ENCODE assay signal across 8 cellular contexts in the genomic region with DNA sequence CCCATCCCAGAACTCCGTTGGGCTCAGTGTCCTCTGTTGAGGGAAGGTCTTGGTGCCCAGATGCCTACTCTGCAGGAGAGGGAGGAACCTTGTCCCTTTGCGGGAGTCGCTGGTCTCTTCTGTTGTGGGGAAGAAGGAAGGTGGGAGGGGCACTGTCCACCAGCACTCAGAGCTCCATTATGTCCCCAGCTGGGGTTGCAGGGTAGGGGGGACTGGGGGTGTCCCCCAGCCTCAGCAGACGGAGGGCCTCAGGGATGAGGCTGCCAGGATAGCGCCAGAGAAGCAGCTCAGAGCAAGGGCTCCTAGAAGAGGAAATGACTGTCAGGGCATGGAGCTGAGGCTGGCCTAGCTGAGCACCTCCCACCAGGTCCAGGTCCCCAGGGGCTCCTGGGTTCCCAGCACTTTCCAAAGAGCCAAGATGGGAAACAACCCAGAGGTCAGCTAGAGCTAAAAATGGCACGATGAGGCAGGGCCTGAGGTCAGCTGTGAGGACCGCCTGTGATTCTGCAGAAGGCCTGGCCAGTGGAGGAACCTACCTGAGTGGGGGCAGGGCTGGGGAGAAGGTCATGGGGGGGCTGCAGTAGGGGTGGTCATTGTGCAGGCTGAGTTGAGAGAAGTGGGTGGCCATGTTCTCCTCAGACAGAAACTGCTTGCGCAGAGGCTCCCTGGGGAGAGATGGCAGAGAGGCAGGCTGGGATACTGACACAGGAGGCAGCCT. TPM values are rescaled to one million over a fixed set of nuclear protein-coding genes. Genes with fewer than 3 reads are reported as not detected.
DNase-seq lines count a peak whose midpoint lies in the region; ATAC-seq, FAIRE-seq and TF ChIP-seq lines count a peak whose summit lies in the region.

No MANE protein-coding gene starts in this region.

- peak overlapping the region; percentile 100 for H3K27ac ChIP-seq in GM23248
- peak overlapping the region; percentile 94 for H3K27ac ChIP-seq in H1 (ENCODE audit: low read depth, low read length)

- peak overlapping the region; percentile 94; the same call in 1 of the 2 replicates for H2AK5ac ChIP-seq in H1 (ENCODE audit: low read depth, low read length)

- TF ChIP-seq CTCF in H1 (IDR thresholded peaks at IDR 0.05; ENCODE audit: control extremely low read depth in 1 of 3, insufficient read depth in 1 of 3, low read depth in 1 of 3, low read length in 3 of 3) (no peak), neural crest cell (conservative IDR thresholded peaks at IDR 0.05) (no peak), GM20000 (IDR thresholded peaks at IDR 0.05; ENCODE audit: extremely low read depth, missing control alignments) (no peak)

- peak overlapping the region; percentile 96 for H2BK12ac ChIP-seq in H1 (ENCODE audit: low read depth, low read length)

- H3K4ac ChIP-seq in H1 (replicated peaks; ENCODE audit: insufficient read length, low read depth, low read length), result no peak overlapping the region

- peak overlapping the region; percentile 31; the same call in 1 of the 2 replicates for H2BK15ac ChIP-seq in H1 (ENCODE audit: low read length)

- H2AFZ ChIP-seq in GM23248 (no peak overlapping the region), H1 (ENCODE audit: low read length) (no peak overlapping the region)

- H4K8ac ChIP-seq in H1 (ENCODE audit: extremely low read depth, insufficient read depth, low read length), result no peak overlapping the region

- H3K27me3 ChIP-seq in GM23248 (replicated peaks; ENCODE audit: insufficient read depth), result no peaks in the 10 kb centered on the region
- no peaks in the 10 kb centered on the region for H3K27me3 ChIP-seq in H1 (replicated peaks in 1 of 4; ENCODE audit: control insufficient read depth in 3 of 4, extremely low read depth in 1 of 4, insufficient read depth in 3 of 4, low read length in 3 of 4)

- in situ Hi-C loops in GM23248 (cut with MboI), result no loop called here

- H2BK120ac ChIP-seq in H1 (replicated peaks; ENCODE audit: low read depth, low read length), result no peak overlapping the region

- H3K56ac ChIP-seq in H1 (replicated peaks; ENCODE audit: insufficient read length, low read depth, low read length), result no peak overlapping the region

- H3K23me2 ChIP-seq in H1 (ENCODE audit: low read depth, low read length), result peaks cover 19% of the 10 kb centered on the region; the same call in 1 of the 2 replicates

- no peaks in the 10 kb centered on the region for H3K9me3 Mint-ChIP-seq in neural crest cell

- no peaks in the 10 kb centered on the region for H3K9me2 ChIP-seq in GM23248 (ENCODE audit: insufficient read depth)

- peak overlapping the region; percentile 12 for H4K91ac ChIP-seq in H1 (replicated peaks; ENCODE audit: insufficient read length, low read length)

- H3K18ac ChIP-seq in H1 (ENCODE audit: extremely low read depth, low read length), result peak overlapping the region; percentile 93

- WGBS in GM23248 (ENCODE audit: low coverage in 1 of 2, low lambda C conversion rate in 2 of 2, missing lambda C conversion rate in 2 of 2), 2 experiments, result 0 to 1% methylated on average over 7 to 8 of the region's 8 CpGs
- WGBS in H1 (ENCODE audit: extremely low coverage in 1 of 2, insufficient coverage in 1 of 2, insufficient read length in 1 of 2, insufficient replicate concordance in 2 of 2, low coverage in 1 of 2, low lambda C conversion rate in 2 of 2, missing lambda C conversion rate in 1 of 2), 2 experiments, result 28% methylated on average over 6 of the region's 8 CpGs; no CpG with 5 or more reads in 1 of the 2 experiments

- CTCF ChIA-PET in H1 (lab: Charles Lee; ENCODE audit: partially characterized antibody), result interaction anchor here (1.2 to 23.8 kb wide), 9 partner anchors 9 to 103 kb away, joined by 3 to 639 read pairs (median 5); partner anchors contain the start of genes CLDN9 and ZSCAN10

- peaks cover 41% of the 10 kb centered on the region for H3K4me1 Mint-ChIP-seq in neural crest cell

- H3K4me3 Mint-ChIP-seq in neural crest cell, result peak overlapping the region; percentile 96

- H4K20me1 ChIP-seq in GM23248 (ENCODE audit: insufficient read depth) (no peaks in the 10 kb centered on the region), H1 (replicated peaks in 1 of 2; ENCODE audit: control insufficient read depth in 1 of 2, insufficient read depth in 2 of 2, low read length in 2 of 2) (peaks cover 5 to 23% of the 10 kb centered on the region in 2 experiments)

- TF ChIP-seq EP300 in H1 (IDR thresholded peaks at IDR 0.05; ENCODE audit: borderline replicate concordance in 1 of 2, low read depth in 2 of 2, low read length in 2 of 2), result no peak

- DNase-seq in GM23248 (peak; percentile 84), RPMI8226 (peak; percentile 12), H1 (ENCODE audit: low read depth in 1 of 2, low spot score in 2 of 2) (peak in 1 of 2 experiments; percentile 53), neural crest cell (ENCODE audit: low read depth, low spot score) (no peak), NCI-H2081 (lab: John Stamatoyannopoulos, UW) (no peak), GM20000 (ENCODE audit: low spot score) (no peak), NCI-H146 treated with DMSO at 0.1 percent for 48 hours (lab: John Stamatoyannopoulos, UW; ENCODE audit: unreplicated experiment) (no peak)

- peak overlapping the region; percentile 50 for H3K27ac Mint-ChIP-seq in neural crest cell (ENCODE audit: unreplicated experiment)

- H3K4me2 ChIP-seq in GM23248 (ENCODE audit: unreplicated experiment) (peak overlapping the region; percentile 99), H1 (ENCODE audit: insufficient read depth in 1 of 2, low read depth in 2 of 2, low read length in 2 of 2) (peak overlapping the region; percentile 83 to 88)

- H3K23ac ChIP-seq in H1 (ENCODE audit: insufficient read length), result no peak overlapping the region

- no peak overlapping the region for H4K5ac ChIP-seq in H1 (ENCODE audit: insufficient read length, low read depth, low read length)

- no peak for ATAC-seq in HG03097 (IDR thresholded peaks at IDR 0.05; ENCODE audit: low FRiP score, unreplicated experiment)

- H3K4me1 ChIP-seq in GM23248 (ENCODE audit: insufficient read depth) (peaks cover 9% of the 10 kb centered on the region), H1 (replicated peaks in 1 of 4; ENCODE audit: control insufficient read depth in 3 of 4, insufficient read depth in 4 of 4, low read length in 3 of 4) (peaks cover 0 to 22% (median 20%) of the 10 kb centered on the region in 4 experiments; a peak in 6 of 7 replicates)

- no peak for FAIRE-seq in H1 (lab: Jason Lieb, UNC)

- H2BK5ac ChIP-seq in H1 (ENCODE audit: low read depth, low read length), result peak overlapping the region; percentile 97

- no peaks in the 10 kb centered on the region for H3K79me1 ChIP-seq in H1 (ENCODE audit: low read depth, low read length)

- no peaks in the 10 kb centered on the region for H3K9me3 ChIP-seq in GM23248 (ENCODE audit: low read depth)
- H3K9me3 ChIP-seq in H1 (ENCODE audit: insufficient read depth in 2 of 2, low read depth in 1 of 2, low read length in 1 of 2), result no peaks in the 10 kb centered on the region

- peaks cover 2% of the 10 kb centered on the region; the same call in 1 of the 2 replicates for H3K36me3 ChIP-seq in GM23248 (ENCODE audit: low read depth)
- peaks cover 0 to 19% (median 11%) of the 10 kb centered on the region in 4 experiments; a peak in 7 of 8 replicates for H3K36me3 ChIP-seq in H1 (ENCODE audit: control insufficient read depth in 2 of 4, insufficient read depth in 4 of 4, low read length in 3 of 4)

- H3K14ac ChIP-seq in H1 (ENCODE audit: insufficient read length), result no peak overlapping the region

- peaks cover 2% of the 10 kb centered on the region for H3K36me3 Mint-ChIP-seq in neural crest cell (ENCODE audit: low read depth)

- H3K27me3 Mint-ChIP-seq in neural crest cell (ENCODE audit: low read depth), result peaks cover 35% of the 10 kb centered on the region

- H3K9ac ChIP-seq in GM23248 (peak overlapping the region; percentile 98), H1 (replicated peaks in 1 of 4; ENCODE audit: extremely low read depth in 1 of 4, low read depth in 3 of 4, low read length in 3 of 4) (peak overlapping the region in 3 of 4 experiments; percentile 45 to 89 (median 89); a peak in 5 of 7 replicates)

- 0 out of 2 replicates have a peak overlapping the region, but pooled peaks have one; percentile 61 for H2BK20ac ChIP-seq in H1 (ENCODE audit: low read length)

- H3K4me3 ChIP-seq in GM23248 (peak overlapping the region; percentile 86), H1 (ENCODE audit: extremely low read depth in 1 of 4, insufficient read depth in 2 of 4, low read depth in 3 of 4, low read length in 4 of 4) (peak overlapping the region; percentile 39 to 97 (median 94))

- peak in 1 of 2 experiments; percentile 40; a peak in 2 of 3 replicates for TF ChIP-seq POLR2A in H1 (IDR thresholded peaks at IDR 0.05; ENCODE audit: control extremely low read depth in 1 of 2, low read depth in 2 of 2, low read length in 2 of 2)

- peaks cover 13% of the 10 kb centered on the region for H3F3A ChIP-seq in GM23248 (ENCODE audit: insufficient read depth)

- POLR2A ChIA-PET in H1 (lab: Charles Lee; ENCODE audit: partially characterized antibody), result interaction anchor here (0.8 to 35.7 kb wide), 13 partner anchors 6 to 112 kb away, joined by 3 to 1808 read pairs (median 43); partner anchors contain the start of genes BICDL2, CLDN6, CLDN9 and HCFC1R1

- TF ChIP-seq RAD21 in H1 (IDR thresholded peaks at IDR 0.05 in 1 of 2, conservative IDR thresholded peaks at IDR 0.05 in 1 of 2; ENCODE audit: low read depth in 2 of 2, low read length in 2 of 2), result no peak

- H3K79me2 ChIP-seq in GM23248 (ENCODE audit: insufficient read depth) (no peaks in the 10 kb centered on the region), H1 (ENCODE audit: control insufficient read depth in 1 of 2, insufficient read depth in 2 of 2, low read length in 2 of 2) (peaks cover 0 to 4% of the 10 kb centered on the region in 2 experiments; a peak in 1 of 4 replicates)

RNA-seq across cellular contexts. Expression of gene HCFC1R1, which starts 0.9 kb away (rescaled TPM):
- total RNA-seq in GM23248 (2014; rRNA removed; shearing (Covaris generic)), result 5.8 and 7.2 TPM in 2 replicates
- polyA plus RNA-seq in GM23248 (2016; fragmentation: Nextera tagmentation; extraction: Ambion mirVana) (53.2 and 60.4 TPM in 2 replicates), H1 (2011; rRNA removed) (138 and 195 TPM in 2 replicates)
- 66.2 and 72.7 TPM in 2 replicates for total RNA-seq in H1 (2021; fragmentation: NEBNext Ultra II Directional; extraction: Animal tissue kit (Norgen Biotek cat#: 25700))
- polyA plus RNA-seq in H1 (2011; cell fraction: cytosol; rRNA removed), result 98.0 TPM
- 119 TPM for polyA plus RNA-seq in H1 (2011; cell fraction: nucleus; rRNA removed)
- 100 to 142 TPM (median 123 TPM) in 4 replicates for polyA plus RNA-seq in H1 (2012, experiment 1 of 2)
- polyA plus RNA-seq in H1 (2012, experiment 2 of 2), result 151 TPM
- 119 TPM for polyA plus RNA-seq in H1 (2013, experiment 1 of 2)
- 124 TPM for polyA plus RNA-seq in H1 (2013, experiment 2 of 2)
- polyA minus RNA-seq in H1 (2011; rRNA and poly(A)+ RNA removed), result 16.3 and 19.5 TPM in 2 replicates
- polyA minus RNA-seq in H1 (2011; cell fraction: cytosol; rRNA and poly(A)+ RNA removed), result 37.1 TPM
- polyA minus RNA-seq in H1 (2011; cell fraction: nucleus; rRNA and poly(A)+ RNA removed), result 29.6 TPM
- 23.7 and 28.6 TPM in 2 replicates for total RNA-seq in neural crest cell

RNA-seq across cellular contexts. Expression of gene THOC6, which starts 1.0 kb away (rescaled TPM):
- total RNA-seq in GM23248 (2014; rRNA removed; shearing (Covaris generic)), result 12.3 and 17.7 TPM in 2 replicates
- polyA plus RNA-seq in GM23248 (2016; fragmentation: Nextera tagmentation; extraction: Ambion mirVana) (18.1 and 22.4 TPM in 2 replicates), H1 (2011; rRNA removed) (111 and 137 TPM in 2 replicates)
- 78.5 and 82.9 TPM in 2 replicates for total RNA-seq in H1 (2021; fragmentation: NEBNext Ultra II Directional; extraction: Animal tissue kit (Norgen Biotek cat#: 25700))
- polyA plus RNA-seq in H1 (2011; cell fraction: cytosol; rRNA removed), result 105 TPM
- 118 TPM for polyA plus RNA-seq in H1 (2011; cell fraction: nucleus; rRNA removed)
- polyA plus RNA-seq in H1 (2012, experiment 1 of 2), result 65.6 to 98.4 TPM (median 93.0 TPM) in 4 replicates
- 114 TPM for polyA plus RNA-seq in H1 (2012, experiment 2 of 2)
- 36.7 TPM for polyA plus RNA-seq in H1 (2013, experiment 1 of 2)
- polyA plus RNA-seq in H1 (2013, experiment 2 of 2), result 34.1 TPM
- polyA minus RNA-seq in H1 (2011; rRNA and poly(A)+ RNA removed), result 48.6 and 73.0 TPM in 2 replicates
- polyA minus RNA-seq in H1 (2011; cell fraction: cytosol; rRNA and poly(A)+ RNA removed), result 59.2 TPM
- polyA minus RNA-seq in H1 (2011; cell fraction: nucleus; rRNA and poly(A)+ RNA removed), result 37.9 TPM
- total RNA-seq in neural crest cell, result 62.5 and 68.0 TPM in 2 replicates

RNA-seq across cellular contexts. Expression of gene TNFRSF12A, which starts 2.7 kb away (rescaled TPM):
- total RNA-seq in GM23248 (2014; rRNA removed; shearing (Covaris generic)), result 700 and 735 TPM in 2 replicates
- 864 and 895 TPM in 2 replicates for polyA plus RNA-seq in GM23248 (2016; fragmentation: Nextera tagmentation; extraction: Ambion mirVana)
- 77.0 and 81.0 TPM in 2 replicates for total RNA-seq in H1 (2021; fragmentation: NEBNext Ultra II Directional; extraction: Animal tissue kit (Norgen Biotek cat#: 25700))
- polyA plus RNA-seq in H1 (2011; rRNA removed), result 82.5 and 121 TPM in 2 replicates
- 88.3 TPM for polyA plus RNA-seq in H1 (2011; cell fraction: cytosol; rRNA removed)
- 120 TPM for polyA plus RNA-seq in H1 (2011; cell fraction: nucleus; rRNA removed)
- 45.8 to 72.6 TPM (median 63.2 TPM) in 4 replicates for polyA plus RNA-seq in H1 (2012, experiment 1 of 2)
- polyA plus RNA-seq in H1 (2012, experiment 2 of 2), result 45.0 TPM
- 89.9 TPM for polyA plus RNA-seq in H1 (2013, experiment 1 of 2)
- polyA plus RNA-seq in H1 (2013, experiment 2 of 2), result 111 TPM
- polyA minus RNA-seq in H1 (2011; rRNA and poly(A)+ RNA removed), result 16.6 and 17.1 TPM in 2 replicates
- polyA minus RNA-seq in H1 (2011; cell fraction: cytosol; rRNA and poly(A)+ RNA removed), result 52.9 TPM
- 42.5 TPM for polyA minus RNA-seq in H1 (2011; cell fraction: nucleus; rRNA and poly(A)+ RNA removed)
- total RNA-seq in neural crest cell, result 3.1 and 3.5 TPM in 2 replicates

RNA-seq across cellular contexts. Expression of gene CLDN6, which starts 4.9 kb away (rescaled TPM):
- not detected in 2 replicates for total RNA-seq in GM23248 (2014; rRNA removed; shearing (Covaris generic))
- 0.32 and 0.33 TPM in 2 replicates for polyA plus RNA-seq in GM23248 (2016; fragmentation: Nextera tagmentation; extraction: Ambion mirVana)
- 747 and 793 TPM in 2 replicates for total RNA-seq in H1 (2021; fragmentation: NEBNext Ultra II Directional; extraction: Animal tissue kit (Norgen Biotek cat#: 25700))
- polyA plus RNA-seq in H1 (2011; rRNA removed), result 1,115 and 1,541 TPM in 2 replicates
- polyA plus RNA-seq in H1 (2011; cell fraction: cytosol; rRNA removed), result 1,064 TPM
- 853 TPM for polyA plus RNA-seq in H1 (2011; cell fraction: nucleus; rRNA removed)
- 1,062 to 1,141 TPM (median 1,120 TPM) in 4 replicates for polyA plus RNA-seq in H1 (2012, experiment 1 of 2)
- 1,707 TPM for polyA plus RNA-seq in H1 (2012, experiment 2 of 2)
- polyA plus RNA-seq in H1 (2013, experiment 1 of 2), result 1,092 TPM
- polyA plus RNA-seq in H1 (2013, experiment 2 of 2), result 1,249 TPM
- 497 and 676 TPM in 2 replicates for polyA minus RNA-seq in H1 (2011; rRNA and poly(A)+ RNA removed)
- 373 TPM for polyA minus RNA-seq in H1 (2011; cell fraction: cytosol; rRNA and poly(A)+ RNA removed)
- polyA minus RNA-seq in H1 (2011; cell fraction: nucleus; rRNA and poly(A)+ RNA removed), result 219 TPM
- total RNA-seq in neural crest cell, result 0.47 and 0.55 TPM in 2 replicates

RNA-seq across cellular contexts. Expression of gene CLDN9, which starts 10.1 kb away (rescaled TPM):
- total RNA-seq in GM23248 (2014; rRNA removed; shearing (Covaris generic)), result not detected in 2 replicates
- polyA plus RNA-seq in GM23248 (2016; fragmentation: Nextera tagmentation; extraction: Ambion mirVana) (0.09 TPM in 1 of 2 replicates, not detected in the other), H1 (2011; rRNA removed) (0.89 and 2.2 TPM in 2 replicates)
- total RNA-seq in H1 (2021; fragmentation: NEBNext Ultra II Directional; extraction: Animal tissue kit (Norgen Biotek cat#: 25700)), result 0.60 and 0.77 TPM in 2 replicates
- polyA plus RNA-seq in H1 (2011; cell fraction: cytosol; rRNA removed), result 1.1 TPM
- polyA plus RNA-seq in H1 (2011; cell fraction: nucleus; rRNA removed), result 1.5 TPM
- polyA plus RNA-seq in H1 (2012, experiment 1 of 2), result 0.88 to 1.4 TPM (median 1.3 TPM) in 4 replicates
- polyA plus RNA-seq in H1 (2012, experiment 2 of 2), result 0.79 TPM
- 0.45 TPM for polyA plus RNA-seq in H1 (2013, experiment 1 of 2)
- polyA plus RNA-seq in H1 (2013, experiment 2 of 2), result 0.64 TPM
- polyA minus RNA-seq in H1 (2011; rRNA and poly(A)+ RNA removed), result 0.54 and 0.69 TPM in 2 replicates
- 1.2 TPM for polyA minus RNA-seq in H1 (2011; cell fraction: cytosol; rRNA and poly(A)+ RNA removed)
- 2.4 TPM for polyA minus RNA-seq in H1 (2011; cell fraction: nucleus; rRNA and poly(A)+ RNA removed)
- total RNA-seq in neural crest cell, result not detected in 2 replicates

Comparison
In these comparisons a context has a peak if more than half of its experiments do, and no peak if none do; other contexts are left out.
1. DNase-seq: peak in GM23248 (single experiment) and RPMI8226 (single experiment); none in neural crest cell (single experiment), NCI-H2081 (0 of 2), GM20000 (single experiment) and NCI-H146 treated with DMSO at 0.1 percent for 48 hours (single experiment).
2. RNA of gene TNFRSF12A, which starts 2.7 kb away (total RNA-seq): 700 to 735 TPM in GM23248 and 77.0 to 81.0 TPM in H1; 3.1 to 3.5 TPM in neural crest cell; every median in the first group is over 10 times any median in the second.